11 cellular contexts compared by ENCODE assay signal in genomic region chr12:52975820-52976573, GRCh38. TPM values are rescaled to one million over a fixed set of nuclear protein-coding genes. Genes with fewer than 3 reads are reported as not detected.
DNase-seq lines count a peak whose midpoint lies in the region; ATAC-seq and TF ChIP-seq lines count a peak whose summit lies in the region.
"Had no signal": no experiment of that assay in that cellular context is flagged by ENCODE, and none has a peak within 500 bp of the region (broad histone marks: within the 10 kb centered on the region; RNA-seq: fewer than 3 reads in every experiment).

No MANE protein-coding gene starts in this region.

- no peaks in the 10 kb centered on the region for H3K27me3 Mint-ChIP-seq in mesothelial cell of epicardium (ENCODE audit: low read depth)
- H3K27me3 Mint-ChIP-seq in activated T-cell treated with anti-CD3 and anti-CD28 coated beads, Interleukin-2, amount 50 U/mL, for 24 hours, result peaks cover 38% of the 10 kb centered on the region

- TF ChIP-seq CTCF in cardiac fibroblast (IDR thresholded peaks at IDR 0.05; ENCODE audit: low read depth, low read length) (peak; percentile 4), mesothelial cell of epicardium (IDR thresholded peaks at IDR 0.05; ENCODE audit: unreplicated experiment) (no peak), GM13976 (IDR thresholded peaks at IDR 0.05; ENCODE audit: borderline replicate concordance, control extremely low read depth, extremely low read depth, insufficient read depth, missing control alignments) (no peak)

- peak overlapping the region; percentile 98 for H3K27ac Mint-ChIP-seq in mesothelial cell of epicardium
- no peak overlapping the region for H3K27ac Mint-ChIP-seq in activated T-cell treated with anti-CD3 and anti-CD28 coated beads, Interleukin-2, amount 50 U/mL, for 24 hours
- H3K27ac Mint-ChIP-seq: stimulated activated naive CD8-positive, alpha-beta T cell treated with anti-CD3 and anti-CD28 coated beads, Interleukin-15, amount 100 ng/mL, for 72 hours had no signal

- H3K36me3 Mint-ChIP-seq in mesothelial cell of epicardium, result no peaks in the 10 kb centered on the region
- no peaks in the 10 kb centered on the region for H3K36me3 Mint-ChIP-seq in activated T-cell treated with anti-CD3 and anti-CD28 coated beads, Interleukin-2, amount 50 U/mL, for 24 hours (ENCODE audit: low read depth)

- in situ Hi-C loops in GM13976 (cut with MboI; ENCODE audit: low sequenced_read_pairs, unreplicated experiment), result loop anchor here (5.0 kb wide), 1 partner anchor 89 kb away; no protein-coding TSS in a partner anchor

- peaks cover 78% of the 10 kb centered on the region for H3K4me1 Mint-ChIP-seq in mesothelial cell of epicardium
- H3K4me1 Mint-ChIP-seq in activated T-cell treated with anti-CD3 and anti-CD28 coated beads, Interleukin-2, amount 50 U/mL, for 24 hours (ENCODE audit: low read depth), result no peaks in the 10 kb centered on the region

- peak overlapping the region; percentile 1 for H3K4me3 Mint-ChIP-seq in mesothelial cell of epicardium
- no peak overlapping the region for H3K4me3 Mint-ChIP-seq in activated T-cell treated with anti-CD3 and anti-CD28 coated beads, Interleukin-2, amount 50 U/mL, for 24 hours
- H3K4me3 Mint-ChIP-seq: stimulated activated naive CD8-positive, alpha-beta T cell treated with anti-CD3 and anti-CD28 coated beads, Interleukin-15, amount 100 ng/mL, for 72 hours had no signal

- DNase-seq in EL, result peak; percentile 78
- DNase-seq in NCI-H226, result peak; percentile 72
- peak; percentile 22 to 36 for DNase-seq in cardiac fibroblast (ENCODE audit: low read depth in 2 of 2)
- peak in 1 of 2 experiments; percentile 44 for DNase-seq in mesothelial cell of epicardium (ENCODE audit: low spot score in 2 of 2, unreplicated experiment in 2 of 2)
- no peak for DNase-seq in GM13976 (ENCODE audit: low spot score)
- no peak for DNase-seq in activated T-cell treated with anti-CD3 and anti-CD28 coated beads, Interleukin-2, amount 50 U/mL, for 24 hours
- no peak for DNase-seq in stimulated activated CD4-positive, alpha-beta T cell treated with anti-CD3 and anti-CD28 coated beads, Interleukin-1b, Interleukin-23, amount 100 ng/mL, for 48 hours
- DNase-seq: activated effector memory CD4-positive, alpha-beta T cell treated with Interleukin-2 at 50 U/mL for 16 hours; stimulated activated naive CD8-positive, alpha-beta T cell treated with anti-CD3 and anti-CD28 coated beads, Interleukin-15, amount 100 ng/mL, for 72 hours had no signal

- H3K4me3 ChIP-seq in cardiac fibroblast (replicated peaks in 1 of 2; ENCODE audit: low read depth in 2 of 2, low read length in 2 of 2), result no peak overlapping the region
- H3K4me3 ChIP-seq: SK-N-MC had no signal

- no peak for ATAC-seq in GM18519 (IDR thresholded peaks at IDR 0.05; ENCODE audit: low FRiP score, unreplicated experiment)
- ATAC-seq: stimulated activated naive CD8-positive, alpha-beta T cell treated with anti-CD3 and anti-CD28 coated beads, Interleukin-15, amount 100 ng/mL, for 72 hours had no signal

- H3K9me3 Mint-ChIP-seq in mesothelial cell of epicardium, result no peaks in the 10 kb centered on the region
- H3K9me3 Mint-ChIP-seq in activated T-cell treated with anti-CD3 and anti-CD28 coated beads, Interleukin-2, amount 50 U/mL, for 24 hours, result no peaks in the 10 kb centered on the region
- H3K9me3 Mint-ChIP-seq: stimulated activated naive CD8-positive, alpha-beta T cell treated with anti-CD3 and anti-CD28 coated beads, Interleukin-15, amount 100 ng/mL, for 72 hours had no signal

RNA-seq across cellular contexts. Expression of gene KRT18, which starts 27.1 kb away (rescaled TPM):
- total RNA-seq in mesothelial cell of epicardium, result 714 to 762 TPM (median 725 TPM) in 3 replicates

RNA-seq across cellular contexts. Expression of gene EIF4B, which starts 30.3 kb away (rescaled TPM):
- 544 to 576 TPM (median 554 TPM) in 3 replicates for total RNA-seq in mesothelial cell of epicardium

Comparison
In these comparisons a context has a peak if more than half of its experiments do, and no peak if none do; other contexts are left out.
1. DNase-seq: peak in EL (single experiment), NCI-H226 (single experiment) and cardiac fibroblast (2 of 2); none in GM13976 (single experiment), activated T-cell treated with anti-CD3 and anti-CD28 coated beads, Interleukin-2, amount 50 U/mL, for 24 hours (single experiment) and stimulated activated CD4-positive, alpha-beta T cell treated with anti-CD3 and anti-CD28 coated beads, Interleukin-1b, Interleukin-23, amount 100 ng/mL, for 48 hours (single experiment).